ENCODE assay signal across 1 cellular context in the genomic region with DNA sequence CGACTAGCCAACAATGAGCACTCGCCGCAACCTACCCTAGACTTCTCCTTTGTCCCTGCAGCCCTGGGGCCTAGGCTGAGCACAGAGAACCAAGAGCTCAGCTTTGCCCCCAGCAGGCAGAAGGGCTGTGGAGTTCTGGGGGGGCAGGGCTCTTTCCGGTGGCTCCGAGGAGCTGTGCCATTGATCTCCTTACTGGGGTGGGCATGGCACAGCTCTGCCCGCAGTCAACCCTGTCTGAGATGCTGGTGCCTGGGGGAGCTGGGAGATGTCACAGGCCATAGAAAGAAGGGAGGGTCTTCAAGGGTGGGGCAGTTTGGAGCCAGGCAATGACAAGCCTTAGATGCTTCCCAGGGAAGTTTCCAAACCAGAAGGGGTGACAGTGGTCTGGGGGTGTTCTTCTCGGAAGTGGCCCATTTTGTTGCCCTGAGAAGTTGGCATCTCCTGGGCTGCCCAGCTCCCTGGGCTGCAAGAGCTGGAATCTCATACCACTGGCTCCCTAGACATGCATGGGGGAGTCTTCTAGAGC.
TF ChIP-seq lines count a peak whose summit lies in the region.

No MANE protein-coding gene starts in this region.

TF ChIP-seq in IMR-90, 13 proteins besides CTCF, POLR2A, EP300 and RAD21 (continued from another document):
- TF ChIP-seq, protein P1, sequence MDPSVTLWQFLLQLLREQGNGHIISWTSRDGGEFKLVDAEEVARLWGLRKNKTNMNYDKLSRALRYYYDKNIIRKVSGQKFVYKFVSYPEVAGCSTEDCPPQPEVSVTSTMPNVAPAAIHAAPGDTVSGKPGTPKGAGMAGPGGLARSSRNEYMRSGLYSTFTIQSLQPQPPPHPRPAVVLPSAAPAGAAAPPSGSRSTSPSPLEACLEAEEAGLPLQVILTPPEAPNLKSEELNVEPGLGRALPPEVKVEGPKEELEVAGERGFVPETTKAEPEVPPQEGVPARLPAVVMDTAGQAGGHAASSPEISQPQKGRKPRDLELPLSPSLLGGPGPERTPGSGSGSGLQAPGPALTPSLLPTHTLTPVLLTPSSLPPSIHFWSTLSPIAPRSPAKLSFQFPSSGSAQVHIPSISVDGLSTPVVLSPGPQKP (IDR thresholded peaks at IDR 0.05; ENCODE audit: borderline replicate concordance, low read depth, low read length) = no peak
